8 cellular contexts compared by ENCODE assay signal in genomic region chr1:35882945-35883680, GRCh38. TPM values are rescaled to one million over a fixed set of nuclear protein-coding genes. Genes with fewer than 3 reads are reported as not detected.
DNase-seq lines count a peak whose midpoint lies in the region; ATAC-seq and TF ChIP-seq lines count a peak whose summit lies in the region.

Gene AGO1, plus strand, starts transcription at chr1:35883209. Its CDS starts 213 bp downstream, at chr1:35883422.

- no peaks in the 10 kb centered on the region for H3K36me3 ChIP-seq in breast epithelium
- 0 out of 2 replicates have a peak, but pooled peaks cover under 1% of the 10 kb centered on the region for H3K36me3 ChIP-seq in iPS-20b (ENCODE audit: insufficient read depth, low read depth, low read length)

- peak; percentile 83 for ATAC-seq in GM18907 (IDR thresholded peaks at IDR 0.05; ENCODE audit: unreplicated experiment)
- peak; percentile 83 for ATAC-seq in HG03139 (IDR thresholded peaks at IDR 0.05; ENCODE audit: unreplicated experiment)

- H3K27me3 ChIP-seq in breast epithelium, result no peaks in the 10 kb centered on the region
- no peaks in the 10 kb centered on the region for H3K27me3 ChIP-seq in iPS-20b (ENCODE audit: insufficient read depth, low read length)

- intact Hi-C loops in breast epithelium (cut with DNase I; ENCODE audit: low total_unique reads), result no loop called here

- TF ChIP-seq CTCF in VCaP (conservative IDR thresholded peaks at IDR 0.05), result peak; percentile 98
- TF ChIP-seq CTCF in breast epithelium (IDR thresholded peaks at IDR 0.05), result peak; percentile 83 to 95 (median 85)

- H3K4me1 ChIP-seq in breast epithelium, result peaks cover 0 to 7% of the 10 kb centered on the region in 2 donors
- peaks cover 38% of the 10 kb centered on the region for H3K4me1 ChIP-seq in iPS-20b (ENCODE audit: insufficient read depth, low read length)

- DNase-seq in AG08395 (ENCODE audit: low spot score), result peak; percentile 100
- DNase-seq in NCI-H2196 treated with DMSO at 0.1 percent for 48 hours (lab: John Stamatoyannopoulos, UW; ENCODE audit: unreplicated experiment), result peak; percentile 85
- peak; percentile 89 to 93 for DNase-seq in breast epithelium (ENCODE audit: low spot score in 2 of 2)

- TF ChIP-seq POLR2A in breast epithelium (IDR thresholded peaks at IDR 0.05), result no peak

- peak within 1 kb of the TSS; percentile 89 to 98 (median 96) for H3K4me3 ChIP-seq in breast epithelium
- H3K4me3 ChIP-seq in iPS-20b (ENCODE audit: low read length), result peak within 1 kb of the TSS; percentile 99
- H3K4me3 ChIP-seq in skin epidermis, result peak within 1 kb of the TSS; percentile 69 to 99 (median 97)

- peak within 1 kb of the TSS; percentile 91 for H3K27ac ChIP-seq in VCaP
- peak within 1 kb of the TSS; percentile 78 to 80 for H3K27ac ChIP-seq in breast epithelium
- peak within 1 kb of the TSS; percentile 95 for H3K27ac ChIP-seq in iPS-20b (ENCODE audit: low read length)
- H3K27ac ChIP-seq in skin epidermis, result peak within 1 kb of the TSS; percentile 38 to 94 (median 83)

- peak within 1 kb of the TSS; percentile 99 for H3K9ac ChIP-seq in iPS-20b (ENCODE audit: low read depth, low read length)

- H3K9me3 ChIP-seq in breast epithelium (no peaks in the 10 kb centered on the region), iPS-20b (ENCODE audit: insufficient read depth, low read depth, low read length) (no peaks in the 10 kb centered on the region)

RNA-seq across cellular contexts. Expression of gene AGO1, which starts in this region (rescaled TPM):
- total RNA-seq in breast epithelium, result 10 to 100 TPM; 22.3 to 26.1 (median 23.4) TPM

Comparison
In these comparisons a context has a peak if more than half of its experiments do, and no peak if none do; other contexts are left out.
1. Peak in every context shown above with its lines: DNase-seq, ATAC-seq, H3K4me3 ChIP-seq and H3K27ac ChIP-seq.